ENCODE assay signal across 1 cellular context in genomic region chr3:11846281-11847034, GRCh38.
TF ChIP-seq lines count a peak whose summit lies in the region.

TSS of gene TAMM41 (minus strand) at chr3:11846885. CDS start at chr3:11846636, 249 bp downstream.

TF ChIP-seq in H1, 55 proteins besides CTCF, POLR2A, EP300 and RAD21 (continued from another document):
- TF ChIP-seq CHD7 (IDR thresholded peaks at IDR 0.05; ENCODE audit: insufficient replicate concordance, low read length) (no peak), TAF1 (IDR thresholded peaks at IDR 0.05; ENCODE audit: low read depth, low read length) (no peak; the same call in 1 of the 2 replicates), HDAC2 (IDR thresholded peaks at IDR 0.05; ENCODE audit: borderline replicate concordance in 1 of 2, low read depth in 2 of 2, low read length in 2 of 2) (peak; percentile 85 to 94; a peak in 3 of 4 replicates), POLR2AphosphoS5 (IDR thresholded peaks at IDR 0.05; ENCODE audit: low read depth, low read length) (peak; percentile 46; the same call in 1 of the 2 replicates), PHF8 (conservative IDR thresholded peaks at IDR 0.05; ENCODE audit: low read depth, low read length) (peak; percentile 76), CTBP2 (IDR thresholded peaks at IDR 0.05; ENCODE audit: borderline replicate concordance, insufficient read depth, insufficient read length, low read length) (no peak), EGR1 (IDR thresholded peaks at IDR 0.05; ENCODE audit: borderline replicate concordance, low read depth, low read length) (peak; percentile 31; the same call in 1 of the 2 replicates), TBP (IDR thresholded peaks at IDR 0.05; ENCODE audit: low read depth, low read length) (peak; percentile 46), RFX5 (IDR thresholded peaks at IDR 0.05; ENCODE audit: borderline replicate concordance, low read depth, low read length) (no peak), KDM4A (IDR thresholded peaks at IDR 0.05; ENCODE audit: low read depth, low read length, severe bottlenecking) (peak; percentile 97), MAX (IDR thresholded peaks at IDR 0.05) (peak; percentile 91), GTF2F1 (IDR thresholded peaks at IDR 0.05; ENCODE audit: borderline replicate concordance, low read depth, low read length) (no peak), SIN3A (conservative IDR thresholded peaks at IDR 0.05 in 1 of 2, IDR thresholded peaks at IDR 0.05 in 1 of 2; ENCODE audit: low read depth in 1 of 2, low read length in 2 of 2) (0 out of 4 replicates have a peak, but pooled peaks of 1 of the 2 experiments have one; percentile 34), ZNF274 (IDR thresholded peaks at IDR 0.05; ENCODE audit: borderline replicate concordance, extremely low read depth, low read length) (no peak), SUZ12 (IDR thresholded peaks at IDR 0.05; ENCODE audit: low read length) (peak; percentile 56; the same call in 1 of the 2 replicates), MAFK (IDR thresholded peaks at IDR 0.05; ENCODE audit: low read depth, low read length) (no peak), BACH1 (IDR thresholded peaks at IDR 0.05; ENCODE audit: low read length) (peak; percentile 83), SAP30 (IDR thresholded peaks at IDR 0.05; ENCODE audit: insufficient read depth, insufficient replicate concordance, low read length) (peak; percentile 73), JUND (IDR thresholded peaks at IDR 0.05; ENCODE audit: low read length) (no peak), CBX8 (IDR thresholded peaks at IDR 0.05; ENCODE audit: borderline replicate concordance, low read depth, low read length) (no peak), ASH2L (IDR thresholded peaks at IDR 0.05; ENCODE audit: low read length) (peak; percentile 89), RBBP5 (IDR thresholded peaks at IDR 0.05; ENCODE audit: borderline replicate concordance, low read depth, low read length) (peak; percentile 94; the same call in 1 of the 2 replicates), E2F6 (IDR thresholded peaks at IDR 0.05) (peak; percentile 65)
